Comparison of ENCODE assay signal across 21 cellular contexts in the genomic region with DNA sequence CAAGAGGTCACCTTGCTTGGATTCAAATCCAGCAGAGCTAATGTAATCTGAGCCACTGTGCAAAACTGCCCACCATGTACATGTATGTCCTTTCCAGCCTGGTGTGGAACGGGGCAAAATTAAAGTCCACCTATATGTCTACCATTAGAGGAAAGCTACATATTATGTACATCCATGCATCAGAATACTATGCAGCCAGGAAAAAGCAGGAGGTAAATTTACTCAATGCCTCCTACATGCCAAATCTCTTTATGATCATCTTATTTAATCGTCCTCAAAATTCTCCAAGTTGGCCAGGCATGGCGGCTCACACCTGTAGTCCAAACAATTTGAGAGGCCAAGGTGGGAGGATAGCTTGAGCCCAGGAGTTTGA. TPM values are rescaled to one million over a fixed set of nuclear protein-coding genes. Genes with fewer than 3 reads are reported as not detected.
DNase-seq lines count a peak whose midpoint lies in the region; TF ChIP-seq lines count a peak whose summit lies in the region.
"Had no signal": no experiment of that assay in that cellular context is flagged by ENCODE, and none has a peak within 500 bp of the region (broad histone marks: within the 10 kb centered on the region; RNA-seq: fewer than 3 reads in every experiment).

No MANE protein-coding gene starts in this region.

- peak overlapping the region; percentile 30 for H3K4me3 Mint-ChIP-seq in activated CD4-positive, alpha-beta T cell treated with anti-CD3 and anti-CD28 coated beads, Interleukin-2, amount 10 ng/mL, durations not matched to agents 7 days and 5 days
- H3K4me3 Mint-ChIP-seq in IgD-negative memory B cell = peak overlapping the region in 2 of 4 donors; percentile 49 to 52

- in situ Hi-C loops in mammary epithelial cell (cut with MboI; ENCODE audit: low sequenced_read_pairs in 2 of 2) = loop anchor here in 1 of 2 donors (25.0 kb wide), 2 partner anchors 92 to 217 kb away; a partner anchor contains a TSS

- H3K9me3 ChIP-seq in mammary epithelial cell (replicated peaks; ENCODE audit: insufficient read depth, low read length) (no peaks in the 10 kb centered on the region), osteoblast (ENCODE audit: low read depth, low read length) (no peaks in the 10 kb centered on the region)
- H3K9me3 ChIP-seq: Caco-2, gastrocnemius medialis, left ventricle myocardium inferior, spleen, upper lobe of right lung had no signal

- no peak for DNase-seq in activated CD4-positive, alpha-beta T cell treated with anti-CD3 and anti-CD28 coated beads, Interleukin-2, amount 10 ng/mL, durations not matched to agents 7 days and 5 days
- no peak for DNase-seq in activated CD4-positive, alpha-beta T cell treated with anti-CD3 and anti-CD28 coated beads, Interleukin-2, amount 50 U/mL, for 1 hour
- DNase-seq in mammary epithelial cell (no peak), osteoblast (ENCODE audit: insufficient read length, low spot score, missing footprints) (peak; percentile 21), NCI-H2227 treated with DMSO at 0.1 percent for 48 hours (lab: John Stamatoyannopoulos, UW) (no peak), hypothalamus (lab: John Stamatoyannopoulos, UW) (no peak), NCI-H510A treated with DMSO at 0.1 percent for 48 hours (lab: John Stamatoyannopoulos, UW) (no peak)
- DNase-seq: ACHN, Caco-2, gastrocnemius medialis, left ventricle myocardium inferior, SHP77, upper lobe of right lung had no signal

- H3K27ac Mint-ChIP-seq in activated CD4-positive, alpha-beta T cell treated with anti-CD3 and anti-CD28 coated beads, Interleukin-2, amount 10 ng/mL, durations not matched to agents 7 days and 5 days = peak overlapping the region; percentile 88
- peak overlapping the region in 2 of 3 donors; percentile 78 to 88 for H3K27ac Mint-ChIP-seq in IgD-negative memory B cell
- H3K27ac Mint-ChIP-seq: progenitor cell of endocrine pancreas; stimulated activated naive B cell treated with anti-CD40 and anti-IgM and Interleukin-4, amounts not matched to agents 10 μg/mL and 1 μg/mL and 100 μg/mL, for 72 hours had no signal

- peaks cover 74% of the 10 kb centered on the region for H3K4me1 Mint-ChIP-seq in activated CD4-positive, alpha-beta T cell treated with anti-CD3 and anti-CD28 coated beads, Interleukin-2, amount 10 ng/mL, durations not matched to agents 7 days and 5 days
- peaks cover 21 to 36% (median 27%) of the 10 kb centered on the region in 3 donors for H3K4me1 Mint-ChIP-seq in IgD-negative memory B cell

- intact Hi-C loops in mammary epithelial cell (cut with micrococcal nuclease) = no loop called here

- BruUV-seq in mammary epithelial cell (replicated peaks; lab: Mats Ljungman, UMichigan) = no TSS peak

- POLR2A ChIA-PET in activated CD4-positive, alpha-beta T cell treated with anti-CD3 and anti-CD28 coated beads, Interleukin-2, amount 10 ng/mL, durations not matched to agents 7 days and 5 days (lab: Charles Lee) = interaction anchor here (1.3 kb wide), 1 partner anchor 94 kb away, joined by 4 read pairs; no protein-coding TSS in a partner anchor

- peaks cover 2% of the 10 kb centered on the region for H3K9me3 Mint-ChIP-seq in activated CD4-positive, alpha-beta T cell treated with anti-CD3 and anti-CD28 coated beads, Interleukin-2, amount 10 ng/mL, durations not matched to agents 7 days and 5 days
- no peaks in the 10 kb centered on the region for H3K9me3 Mint-ChIP-seq in IgD-negative memory B cell
- H3K9me3 Mint-ChIP-seq: stimulated activated naive B cell treated with anti-CD40 and anti-IgM and Interleukin-4, amounts not matched to agents 10 μg/mL and 1 μg/mL and 100 μg/mL, for 72 hours had no signal

- H3K4me3 ChIP-seq in mammary epithelial cell (replicated peaks in 1 of 3; ENCODE audit: insufficient read depth in 1 of 3, low read depth in 2 of 3, low read length in 3 of 3) (no peak overlapping the region), osteoblast (ENCODE audit: insufficient read depth, low read length) (no peak overlapping the region)
- H3K4me3 ChIP-seq: gastrocnemius medialis, left ventricle myocardium inferior, spleen, upper lobe of right lung had no signal

- no peaks in the 10 kb centered on the region for H3K27me3 ChIP-seq in mammary epithelial cell (ENCODE audit: insufficient read depth, low read length)
- no peaks in the 10 kb centered on the region for H3K27me3 ChIP-seq in osteoblast (ENCODE audit: insufficient read depth, low read length)
- H3K27me3 ChIP-seq: upper lobe of right lung had no signal

- H4K20me1 ChIP-seq in mammary epithelial cell (ENCODE audit: insufficient read depth, low read length) (no peaks in the 10 kb centered on the region), osteoblast (ENCODE audit: insufficient read depth, low read length) (no peaks in the 10 kb centered on the region)

- H3K4me1 ChIP-seq in mammary epithelial cell (ENCODE audit: insufficient read depth, low read length) (peaks cover 18% of the 10 kb centered on the region), osteoblast (ENCODE audit: insufficient read depth, low read length) (peaks cover 13% of the 10 kb centered on the region)
- H3K4me1 ChIP-seq: Caco-2, gastrocnemius medialis, left ventricle myocardium inferior had no signal

- H2AFZ ChIP-seq in mammary epithelial cell (ENCODE audit: low read depth, low read length) (no peak overlapping the region), osteoblast (ENCODE audit: low read length) (no peak overlapping the region)

- H3K36me3 ChIP-seq in mammary epithelial cell (ENCODE audit: insufficient read depth, low read length) (no peaks in the 10 kb centered on the region), osteoblast (ENCODE audit: insufficient read depth, low read length) (no peaks in the 10 kb centered on the region)
- H3K36me3 ChIP-seq: gastrocnemius medialis, left ventricle myocardium inferior, spleen, upper lobe of right lung had no signal

- TF ChIP-seq CTCF in mammary epithelial cell (conservative IDR thresholded peaks at IDR 0.05 in 1 of 2, IDR thresholded peaks at IDR 0.05 in 1 of 2; ENCODE audit: extremely low read depth in 1 of 2, insufficient read depth in 1 of 2, low read depth in 1 of 2, low read length in 2 of 2) (no peak), osteoblast (IDR thresholded peaks at IDR 0.05; ENCODE audit: extremely low read depth, low read depth, low read length) (no peak)

- H3K4me2 ChIP-seq in mammary epithelial cell (ENCODE audit: insufficient read depth, low read depth, low read length) (peak overlapping the region; percentile 72), osteoblast (ENCODE audit: insufficient read depth, low read length) (no peak overlapping the region)

- H3K27ac ChIP-seq in mammary epithelial cell (ENCODE audit: insufficient read depth, low read depth, low read length) = no peak overlapping the region
- H3K27ac ChIP-seq in osteoblast (ENCODE audit: low read depth, low read length) = no peak overlapping the region
- H3K27ac ChIP-seq: gastrocnemius medialis, left ventricle myocardium inferior, upper lobe of right lung had no signal

- H3K79me2 ChIP-seq in mammary epithelial cell (ENCODE audit: insufficient read depth, low read length) (no peaks in the 10 kb centered on the region), osteoblast (ENCODE audit: insufficient read depth, low read length) (no peaks in the 10 kb centered on the region)

- dilution Hi-C loops in mammary epithelial cell (cut with HindIII; ENCODE audit: low sequenced_read_pairs) = no loop called here

- no peak overlapping the region for H3K9ac ChIP-seq in mammary epithelial cell (ENCODE audit: insufficient read depth, low read length)

- peaks cover 15% of the 10 kb centered on the region for H3K36me3 Mint-ChIP-seq in activated CD4-positive, alpha-beta T cell treated with anti-CD3 and anti-CD28 coated beads, Interleukin-2, amount 10 ng/mL, durations not matched to agents 7 days and 5 days (ENCODE audit: low read depth)
- H3K36me3 Mint-ChIP-seq in IgD-negative memory B cell = no peaks in the 10 kb centered on the region
- H3K36me3 Mint-ChIP-seq: stimulated activated naive B cell treated with anti-CD40 and anti-IgM and Interleukin-4, amounts not matched to agents 10 μg/mL and 1 μg/mL and 100 μg/mL, for 72 hours had no signal

- H3K27me3 Mint-ChIP-seq in activated CD4-positive, alpha-beta T cell treated with anti-CD3 and anti-CD28 coated beads, Interleukin-2, amount 10 ng/mL, durations not matched to agents 7 days and 5 days = no peaks in the 10 kb centered on the region
- peaks cover 3% of the 10 kb centered on the region for H3K27me3 Mint-ChIP-seq in IgD-negative memory B cell
- H3K27me3 Mint-ChIP-seq: activated CD4-positive, alpha-beta T cell treated with anti-CD3 and anti-CD28 coated beads for 36 hours had no signal

- CTCF ChIA-PET in activated CD4-positive, alpha-beta T cell treated with anti-CD3 and anti-CD28 coated beads, Interleukin-2, amount 10 ng/mL, durations not matched to agents 7 days and 5 days (lab: Charles Lee) = interaction anchor here (0.7 to 4.0 kb wide), 10 partner anchors 9 to 145 kb away, joined by 3 to 33 read pairs (median 4); a partner anchor contains a TSS
- CTCF ChIA-PET in mammary epithelial cell (lab: Charles Lee; ENCODE audit: low non-redundant PET) = no interaction called here

- 91% methylated on average over 3 of the region's 3 CpGs for WGBS in mammary epithelial cell (ENCODE audit: low coverage, missing lambda C conversion rate)

RNA-seq across cellular contexts. Expression of a gene that starts 6.3 kb away (rescaled TPM):
- total RNA-seq in activated CD4-positive, alpha-beta T cell treated with anti-CD3 and anti-CD28 coated beads, Interleukin-2, amount 10 ng/mL, durations not matched to agents 7 days and 5 days = under 1 TPM in 1 of 2 experiments, not detected in 1; 0.17 TPM
- polyA plus RNA-seq in IgD-negative memory B cell = 8.8 TPM
- not detected for total RNA-seq in mammary epithelial cell
- not detected for polyA plus RNA-seq in mammary epithelial cell
- not detected for polyA minus RNA-seq in mammary epithelial cell
- total RNA-seq in osteoblast = not detected in 2 replicates
- total RNA-seq: activated CD4-positive, alpha-beta T cell treated with anti-CD3 and anti-CD28 coated beads for 36 hours; Caco-2; chondrocyte; endothelial cell of umbilical vein; G401; gastrocnemius medialis; left ventricle myocardium inferior; progenitor cell of endocrine pancreas had no signal
- polyA plus RNA-seq: endothelial cell of umbilical vein had no signal

RNA-seq across cellular contexts. Expression of a gene that starts 24.9 kb away (rescaled TPM):
- total RNA-seq in activated CD4-positive, alpha-beta T cell treated with anti-CD3 and anti-CD28 coated beads, Interleukin-2, amount 10 ng/mL, durations not matched to agents 7 days and 5 days = 1 to 10 TPM; 2.2 to 2.6 TPM
- 3.1 TPM for polyA plus RNA-seq in IgD-negative memory B cell
- total RNA-seq in mammary epithelial cell = 10 to 100 TPM in 1 of 2 donors, 1 to 10 TPM in 1; 2.2 to 11.0 TPM
- polyA plus RNA-seq in mammary epithelial cell = 4.5 TPM
- polyA minus RNA-seq in mammary epithelial cell = 26.9 TPM
- total RNA-seq in osteoblast = not detected in 2 replicates
- total RNA-seq: chondrocyte, endothelial cell of umbilical vein, gastrocnemius medialis, left ventricle myocardium inferior had no signal
- polyA plus RNA-seq: endothelial cell of umbilical vein had no signal

RNA-seq across cellular contexts. Expression of a gene that starts 31.8 kb away (rescaled TPM):
- total RNA-seq in activated CD4-positive, alpha-beta T cell treated with anti-CD3 and anti-CD28 coated beads, Interleukin-2, amount 10 ng/mL, durations not matched to agents 7 days and 5 days = not detected
- not detected for polyA plus RNA-seq in IgD-negative memory B cell
- total RNA-seq in mammary epithelial cell = not detected
- 0.02 TPM for polyA plus RNA-seq in mammary epithelial cell
- not detected for polyA minus RNA-seq in mammary epithelial cell
- total RNA-seq in osteoblast = not detected in 2 replicates
- total RNA-seq: activated CD4-positive, alpha-beta T cell treated with anti-CD3 and anti-CD28 coated beads for 36 hours; chondrocyte; endothelial cell of umbilical vein; gastrocnemius medialis; left ventricle myocardium inferior; spleen; upper lobe of right lung had no signal
- polyA plus RNA-seq: spleen had no signal

RNA-seq across cellular contexts. Expression of a gene that starts 53.3 kb away (rescaled TPM):
- 10 to 100 TPM; 49.1 to 55.3 TPM for total RNA-seq in activated CD4-positive, alpha-beta T cell treated with anti-CD3 and anti-CD28 coated beads, Interleukin-2, amount 10 ng/mL, durations not matched to agents 7 days and 5 days
- polyA plus RNA-seq in IgD-negative memory B cell = 23.7 TPM
- 10 to 100 TPM; 54.3 to 56.7 TPM for total RNA-seq in mammary epithelial cell
- 47.4 TPM for polyA plus RNA-seq in mammary epithelial cell
- 36.8 TPM for polyA minus RNA-seq in mammary epithelial cell
- 56.6 and 63.3 TPM in 2 replicates for total RNA-seq in osteoblast
